ENCODE assay signal across 8 cellular contexts in the genomic region with DNA sequence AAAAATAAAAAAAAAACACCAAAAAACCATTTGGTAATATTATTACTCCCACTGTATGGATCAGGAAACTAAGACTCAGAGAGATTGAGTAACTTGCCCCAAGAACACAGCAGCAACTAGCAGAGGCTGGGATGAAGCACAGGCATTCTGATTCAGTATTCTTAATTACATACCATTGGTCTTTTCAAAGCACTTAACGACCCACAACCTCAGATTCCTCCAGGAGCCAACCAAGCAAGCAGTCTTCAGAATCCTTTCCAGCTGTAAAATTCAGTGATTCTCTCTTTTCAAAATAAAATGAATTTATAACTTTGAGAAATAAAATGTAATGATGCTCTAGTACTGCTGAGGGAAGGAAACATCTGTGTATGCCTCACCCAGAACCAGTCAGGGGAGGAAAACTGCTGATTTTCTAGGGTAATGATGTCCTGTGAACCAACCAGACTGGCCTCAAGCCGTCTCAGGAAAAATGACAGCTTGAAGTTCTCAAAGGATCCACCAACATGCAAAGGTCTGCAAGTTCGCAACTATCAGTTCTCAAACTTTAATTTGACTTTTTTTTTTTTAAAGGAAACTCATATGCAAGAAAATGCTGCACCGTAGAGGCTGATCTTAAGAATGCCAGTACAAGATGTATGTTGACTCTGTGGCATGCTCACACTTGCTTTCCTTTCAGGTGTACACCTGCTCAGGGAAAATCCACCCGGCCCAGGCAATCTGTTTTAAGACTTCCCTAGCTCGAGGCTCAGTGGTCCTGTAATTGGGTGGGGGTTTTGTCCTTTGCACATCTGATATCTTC.
A peak's percentile ranks its signal among the peaks of the same experiment; 100 is the strongest.
DNase-seq lines count a peak whose midpoint lies in the region; ATAC-seq and TF ChIP-seq lines count a peak whose summit lies in the region.

No MANE protein-coding gene starts in this region.

- ATAC-seq in GM19351 (IDR thresholded peaks at IDR 0.05; ENCODE audit: unreplicated experiment): peak; percentile 6
- no peak for ATAC-seq in HG03439 (IDR thresholded peaks at IDR 0.05; ENCODE audit: unreplicated experiment)
- no peak for ATAC-seq in HG03469 (IDR thresholded peaks at IDR 0.05; ENCODE audit: unreplicated experiment)

- DNase-seq in AG08395 (ENCODE audit: low spot score) (peak; percentile 68), NCI-H69 (lab: John Stamatoyannopoulos, UW) (peak; percentile 83), epithelial cell of prostate (ENCODE audit: low read depth, low spot score) (peak; percentile 80), retinal pigment epithelial cell (ENCODE audit: low read depth) (no peak)
- DNase-seq in stimulated activated CD4-positive, alpha-beta T cell treated with anti-CD3 and anti-CD28 coated beads, Interleukin-4, amount 100 ng/mL, for 4 hours: no peak

- peak overlapping the region; percentile 25 for H3K4me3 ChIP-seq in retinal pigment epithelial cell (ENCODE audit: low read length)

- no peak for TF ChIP-seq CTCF in retinal pigment epithelial cell (conservative IDR thresholded peaks at IDR 0.05; ENCODE audit: low read depth, low read length)

- peak overlapping the region; percentile 97 for H3K27ac ChIP-seq in epithelial cell of prostate

Comparison
In these comparisons a context has a peak if more than half of its experiments do, and no peak if none do; other contexts are left out.
1. DNase-seq: peak in AG08395 (single experiment), NCI-H69 (single experiment) and epithelial cell of prostate (single experiment); none in retinal pigment epithelial cell (single experiment) and stimulated activated CD4-positive, alpha-beta T cell treated with anti-CD3 and anti-CD28 coated beads, Interleukin-4, amount 100 ng/mL, for 4 hours (0 of 2).